Comparison of ENCODE assay signal across 15 cellular contexts in the genomic region with DNA sequence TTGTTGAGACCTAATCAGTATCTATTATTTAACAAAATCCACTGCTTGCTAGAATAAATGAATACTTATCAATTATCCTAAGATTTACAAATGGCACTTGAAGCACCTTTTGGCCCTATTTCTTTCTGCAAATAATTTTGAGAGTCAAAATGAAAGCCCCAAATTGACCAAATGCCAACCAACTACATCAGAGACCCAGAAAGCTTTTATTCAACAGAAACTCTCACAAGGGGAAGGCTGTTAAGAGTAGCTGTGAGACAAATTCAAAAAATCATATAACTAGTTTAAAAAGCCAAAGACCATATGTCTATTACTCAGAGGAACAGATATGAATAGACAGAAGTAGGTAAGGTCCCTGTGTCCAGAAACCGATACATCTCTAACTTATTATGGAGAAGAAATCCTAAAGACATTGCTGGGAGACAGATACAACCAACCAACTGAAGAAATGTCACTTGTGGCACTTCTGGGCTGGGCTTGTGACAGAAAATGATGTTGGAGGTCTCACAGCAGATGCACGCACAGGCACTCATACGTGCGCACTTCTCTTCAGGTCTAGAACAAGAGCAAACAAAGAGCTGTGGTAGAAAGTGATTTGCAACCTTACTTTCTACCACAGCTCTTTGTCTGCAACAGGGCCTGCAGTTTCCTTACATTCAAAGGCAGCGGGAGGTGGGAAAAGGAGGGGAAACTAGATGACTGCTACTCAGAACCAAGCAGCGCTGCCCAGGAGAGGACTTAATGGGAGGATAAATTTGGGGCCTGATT. TPM values are rescaled to one million over a fixed set of nuclear protein-coding genes. Genes with fewer than 3 reads are reported as not detected.
A peak's percentile ranks its signal among the peaks of the same experiment; 100 is the strongest.
DNase-seq lines count a peak whose midpoint lies in the region; ATAC-seq, FAIRE-seq and TF ChIP-seq lines count a peak whose summit lies in the region.
"Had no signal": no experiment of that assay in that cellular context is flagged by ENCODE, and none has a peak within 500 bp of the region (broad histone marks: within the 10 kb centered on the region; RNA-seq: fewer than 3 reads in every experiment).

No MANE protein-coding gene starts in this region.

- no peak overlapping the region for H2BK5ac ChIP-seq in H1 (ENCODE audit: low read depth, low read length)

- no peaks in the 10 kb centered on the region for H3K79me2 ChIP-seq in Karpas-422 (ENCODE audit: low read length)
- no peaks in the 10 kb centered on the region for H3K79me2 ChIP-seq in H1 (ENCODE audit: control insufficient read depth in 1 of 2, insufficient read depth in 2 of 2, low read length in 2 of 2)

- no peak overlapping the region for H3K4me3 ChIP-seq in BLaER1 treated with 17β-estradiol and CSF1 and Interleukin-3, amounts not matched to agents 10 nM and 100 nM
- H3K4me3 ChIP-seq in Karpas-422 (ENCODE audit: low read length) (no peak overlapping the region), H1 (ENCODE audit: extremely low read depth in 1 of 4, insufficient read depth in 2 of 4, low read depth in 3 of 4, low read length in 4 of 4) (peak overlapping the region in 1 of 4 experiments; percentile 5; a peak in 2 of 8 replicates), breast epithelium (no peak overlapping the region)
- H3K4me3 ChIP-seq: left lung, pancreas had no signal

- H2BK12ac ChIP-seq in H1 (ENCODE audit: low read depth, low read length) = no peak overlapping the region

- H3K4ac ChIP-seq in H1 (replicated peaks; ENCODE audit: insufficient read length, low read depth, low read length) = no peak overlapping the region

- H3K36me3 ChIP-seq in BLaER1 treated with 17β-estradiol and CSF1 and Interleukin-3, amounts not matched to agents 10 nM and 100 nM = peaks cover 0 to 81% (median 7%) of the 10 kb centered on the region in 11 experiments; a peak in 11 of 22 replicates
- H3K36me3 ChIP-seq in Karpas-422 (ENCODE audit: insufficient read depth, low read length) (no peaks in the 10 kb centered on the region), H1 (ENCODE audit: control insufficient read depth in 2 of 4, insufficient read depth in 4 of 4, low read length in 3 of 4) (no peaks in the 10 kb centered on the region), breast epithelium (no peaks in the 10 kb centered on the region)

- POLR2A ChIA-PET in H1 (lab: Charles Lee; ENCODE audit: partially characterized antibody) = interaction anchor here (1.0 to 1.3 kb wide), 2 partner anchors 9 to 73 kb away, joined by 3 read pairs; no protein-coding TSS in a partner anchor

- no peak for TF ChIP-seq EP300 in H1 (IDR thresholded peaks at IDR 0.05; ENCODE audit: borderline replicate concordance in 1 of 2, low read depth in 2 of 2, low read length in 2 of 2)

- no peaks in the 10 kb centered on the region for H3K9me3 ChIP-seq in BLaER1 treated with 17β-estradiol and CSF1 and Interleukin-3, amounts not matched to agents 10 nM and 100 nM (replicated peaks in 1 of 11)
- H3K9me3 ChIP-seq in Karpas-422 (ENCODE audit: low read length) (no peaks in the 10 kb centered on the region), H1 (ENCODE audit: insufficient read depth in 2 of 2, low read depth in 1 of 2, low read length in 1 of 2) (no peaks in the 10 kb centered on the region), breast epithelium (no peaks in the 10 kb centered on the region)
- H3K9me3 ChIP-seq: left lung, pancreas had no signal

- no peak overlapping the region for H2BK120ac ChIP-seq in H1 (replicated peaks; ENCODE audit: low read depth, low read length)

- peaks cover 14% of the 10 kb centered on the region for H3K4me1 Mint-ChIP-seq in activated T-cell treated with anti-CD3 and anti-CD28 coated beads, Interleukin-2, amount 50 U/mL, for 4 hours (ENCODE audit: low read depth)

- H3K9me2 ChIP-seq in Karpas-422 (replicated peaks; ENCODE audit: insufficient read depth, low read length) = no peaks in the 10 kb centered on the region

- H3K56ac ChIP-seq in H1 (replicated peaks; ENCODE audit: insufficient read length, low read depth, low read length) = no peak overlapping the region

- H3K4me2 ChIP-seq in BLaER1 treated with 17β-estradiol and CSF1 and Interleukin-3, amounts not matched to agents 10 nM and 100 nM = peak overlapping the region in 8 of 11 experiments; percentile 4 to 72 (median 59); a peak in 12 of 22 replicates
- no peak overlapping the region for H3K4me2 ChIP-seq in Karpas-422 (ENCODE audit: low read depth, low read length, poor library complexity, severe bottlenecking)
- peak overlapping the region; percentile 27 to 51; a peak in 3 of 4 replicates for H3K4me2 ChIP-seq in H1 (ENCODE audit: insufficient read depth in 1 of 2, low read depth in 2 of 2, low read length in 2 of 2)

- peak; percentile 38 for ATAC-seq in GM19463 (IDR thresholded peaks at IDR 0.05; ENCODE audit: unreplicated experiment)
- no peak for ATAC-seq in activated T-cell treated with anti-CD3 and anti-CD28 coated beads, Interleukin-2, amount 50 U/mL, for 4 hours
- ATAC-seq: left lung, pancreas had no signal

- DNase-seq in Karpas-422 (no peak), H1 (ENCODE audit: low read depth in 1 of 2, low spot score in 2 of 2) (no peak), ureter (ENCODE audit: low spot score) (no peak), breast epithelium (ENCODE audit: low spot score in 2 of 2) (no peak)
- DNase-seq in activated T-cell treated with anti-CD3 and anti-CD28 coated beads, Interleukin-2, amount 50 U/mL, for 4 hours = no peak
- no peak for DNase-seq in stimulated activated naive CD4-positive, alpha-beta T cell treated with Interleukin-2 at 50 U/mL for 16 hours (lab: John Stamatoyannopoulos, UW)
- DNase-seq: activated T-cell treated with anti-CD3 and anti-CD28 coated beads, Interleukin-2, amount 50 U/mL, for 1 hour; DMS53; effector CD8-positive, alpha-beta T cell; left lung; pancreas; stimulated activated CD4-positive, alpha-beta T cell treated with anti-CD3 and anti-CD28 coated beads, Interleukin-12 subunit alpha, Interleukin-12 subunit beta, amount 100 ng/mL, for 4 hours had no signal

- peaks cover 5 to 91% (median 41%) of the 10 kb centered on the region in 11 experiments; a peak in 17 of 22 replicates for H4K20me1 ChIP-seq in BLaER1 treated with 17β-estradiol and CSF1 and Interleukin-3, amounts not matched to agents 10 nM and 100 nM
- H4K20me1 ChIP-seq in Karpas-422 (ENCODE audit: insufficient read depth, low read depth, low read length) (no peaks in the 10 kb centered on the region), H1 (replicated peaks in 1 of 2; ENCODE audit: control insufficient read depth in 1 of 2, insufficient read depth in 2 of 2, low read length in 2 of 2) (no peaks in the 10 kb centered on the region)

- peaks cover 15 to 81% (median 69%) of the 10 kb centered on the region in 10 experiments; a peak in 19 of 20 replicates for H3K4me1 ChIP-seq in BLaER1 treated with 17β-estradiol and CSF1 and Interleukin-3, amounts not matched to agents 10 nM and 100 nM
- H3K4me1 ChIP-seq in Karpas-422 (ENCODE audit: low read length) (peaks cover 34% of the 10 kb centered on the region), H1 (replicated peaks in 1 of 4; ENCODE audit: control insufficient read depth in 3 of 4, insufficient read depth in 4 of 4, low read length in 3 of 4) (peaks cover 6 to 28% (median 18%) of the 10 kb centered on the region in 4 experiments; a peak in 6 of 7 replicates), breast epithelium (no peaks in the 10 kb centered on the region)

- peak overlapping the region; percentile 34; the same call in 1 of the 2 replicates for H3K18ac ChIP-seq in H1 (ENCODE audit: extremely low read depth, low read length)

- no peaks in the 10 kb centered on the region for H3K79me1 ChIP-seq in H1 (ENCODE audit: low read depth, low read length)

- TF ChIP-seq CTCF in H1 (IDR thresholded peaks at IDR 0.05; ENCODE audit: control extremely low read depth in 1 of 3, insufficient read depth in 1 of 3, low read depth in 1 of 3, low read length in 3 of 3) (no peak), breast epithelium (IDR thresholded peaks at IDR 0.05) (no peak)

- H3K14ac ChIP-seq in H1 (ENCODE audit: insufficient read length) = no peak overlapping the region

- H4K8ac ChIP-seq in H1 (ENCODE audit: extremely low read depth, insufficient read depth, low read length) = no peak overlapping the region

- H3K27me3 ChIP-seq in BLaER1 treated with 17β-estradiol and CSF1 and Interleukin-3, amounts not matched to agents 10 nM and 100 nM = no peaks in the 10 kb centered on the region
- H3K27me3 ChIP-seq in Karpas-422 (ENCODE audit: low read length) (no peaks in the 10 kb centered on the region), H1 (replicated peaks in 1 of 4; ENCODE audit: control insufficient read depth in 3 of 4, extremely low read depth in 1 of 4, insufficient read depth in 3 of 4, low read length in 3 of 4) (no peaks in the 10 kb centered on the region; a peak in 1 of 7 replicates), breast epithelium (no peaks in the 10 kb centered on the region)
- H3K27me3 ChIP-seq: left lung, pancreas had no signal

- no peak overlapping the region for H2AK5ac ChIP-seq in H1 (ENCODE audit: low read depth, low read length)

- H3K27ac ChIP-seq in BLaER1 treated with 17β-estradiol and CSF1 and Interleukin-3, amounts not matched to agents 10 nM and 100 nM = no peak overlapping the region
- H3K27ac ChIP-seq in Karpas-422 (ENCODE audit: low read length) (peak overlapping the region; percentile 54), H1 (ENCODE audit: low read depth, low read length) (no peak overlapping the region), breast epithelium (no peak overlapping the region)
- H3K27ac ChIP-seq: left lung, pancreas had no signal

- intact Hi-C loops in breast epithelium (cut with DNase I; ENCODE audit: low total_unique reads) = no loop called here

- H4K5ac ChIP-seq in H1 (ENCODE audit: insufficient read length, low read depth, low read length) = no peak overlapping the region

- TF ChIP-seq POLR2A in H1 (IDR thresholded peaks at IDR 0.05; ENCODE audit: control extremely low read depth in 1 of 2, low read depth in 2 of 2, low read length in 2 of 2) (no peak), breast epithelium (IDR thresholded peaks at IDR 0.05) (no peak)

- H3K23ac ChIP-seq in H1 (ENCODE audit: insufficient read length) = no peak overlapping the region

- H3K9me3 Mint-ChIP-seq in activated T-cell treated with anti-CD3 and anti-CD28 coated beads, Interleukin-2, amount 50 U/mL, for 4 hours = no peaks in the 10 kb centered on the region

- TF ChIP-seq RAD21 in H1 (IDR thresholded peaks at IDR 0.05 in 1 of 2, conservative IDR thresholded peaks at IDR 0.05 in 1 of 2; ENCODE audit: low read depth in 2 of 2, low read length in 2 of 2) = no peak

- peak; percentile 83 for FAIRE-seq in H1 (lab: Jason Lieb, UNC)
- FAIRE-seq: pancreas, urothelium cell line had no signal

- H3K23me2 ChIP-seq in H1 (ENCODE audit: low read depth, low read length) = no peaks in the 10 kb centered on the region

- H3K36me3 Mint-ChIP-seq in activated T-cell treated with anti-CD3 and anti-CD28 coated beads, Interleukin-2, amount 50 U/mL, for 4 hours (ENCODE audit: insufficient read depth) = peaks cover 11% of the 10 kb centered on the region

- no peak overlapping the region for H2BK15ac ChIP-seq in H1 (ENCODE audit: low read length)

- no peak overlapping the region for H4K91ac ChIP-seq in H1 (replicated peaks; ENCODE audit: insufficient read length, low read length)

- H3K27me3 Mint-ChIP-seq in activated T-cell treated with anti-CD3 and anti-CD28 coated beads, Interleukin-2, amount 50 U/mL, for 4 hours (ENCODE audit: low read depth) = no peaks in the 10 kb centered on the region

- 46% methylated on average over 6 of the region's 6 CpGs; no CpG with 5 or more reads in 1 of the 2 experiments for WGBS in H1 (ENCODE audit: extremely low coverage in 1 of 2, insufficient coverage in 1 of 2, insufficient read length in 1 of 2, insufficient replicate concordance in 2 of 2, low coverage in 1 of 2, low lambda C conversion rate in 2 of 2, missing lambda C conversion rate in 1 of 2), 2 experiments

- CTCF ChIA-PET in H1 (lab: Charles Lee; ENCODE audit: partially characterized antibody) = interaction anchor here (0.8 to 3.2 kb wide), 15 partner anchors 9 to 171 kb away, joined by 3 to 20 read pairs (median 4); a partner anchor contains a TSS

- peak overlapping the region in 1 of 11 experiments; percentile 10; a peak in 1 of 22 replicates for H3K9ac ChIP-seq in BLaER1 treated with 17β-estradiol and CSF1 and Interleukin-3, amounts not matched to agents 10 nM and 100 nM
- H3K9ac ChIP-seq in Karpas-422 (ENCODE audit: low read length) = no peak overlapping the region
- H3K9ac ChIP-seq in H1 (replicated peaks in 1 of 4; ENCODE audit: extremely low read depth in 1 of 4, low read depth in 3 of 4, low read length in 3 of 4) = peak overlapping the region in 2 of 4 experiments; percentile 2 to 14; a peak in 3 of 7 replicates

- no peak overlapping the region for H2BK20ac ChIP-seq in H1 (ENCODE audit: low read length)

- no peak overlapping the region for H2AFZ ChIP-seq in Karpas-422 (ENCODE audit: low read length)
- no peak overlapping the region for H2AFZ ChIP-seq in H1 (ENCODE audit: low read length)

- no peak overlapping the region for H3K4me3 Mint-ChIP-seq in activated T-cell treated with anti-CD3 and anti-CD28 coated beads, Interleukin-2, amount 50 U/mL, for 4 hours

RNA-seq across cellular contexts. Expression of a gene that starts 58.6 kb away (rescaled TPM):
- 0.61 and 2.4 TPM in 2 replicates for total RNA-seq in Karpas-422 (2014; rRNA removed; shearing (Covaris generic); ENCODE audit: low replicate concordance)
- total RNA-seq in H1 (2021; fragmentation: NEBNext Ultra II Directional; extraction: Animal tissue kit (Norgen Biotek cat#: 25700)) = 4.7 and 6.0 TPM in 2 replicates
- 2.7 and 3.5 TPM in 2 replicates for polyA plus RNA-seq in H1 (2011; rRNA removed)
- polyA plus RNA-seq in H1 (2011; cell fraction: cytosol; rRNA removed) = 3.2 TPM
- 15.8 TPM for polyA plus RNA-seq in H1 (2011; cell fraction: nucleus; rRNA removed)
- 4.9 to 7.2 TPM (median 5.8 TPM) in 4 replicates for polyA plus RNA-seq in H1 (2012, experiment 1 of 2)
- 2.4 TPM for polyA plus RNA-seq in H1 (2012, experiment 2 of 2)
- polyA plus RNA-seq in H1 (2013, experiment 1 of 2) = 3.4 TPM
- 3.1 TPM for polyA plus RNA-seq in H1 (2013, experiment 2 of 2)
- 3.1 and 6.2 TPM in 2 replicates for polyA minus RNA-seq in H1 (2011; rRNA and poly(A)+ RNA removed)
- 1.8 TPM for polyA minus RNA-seq in H1 (2011; cell fraction: cytosol; rRNA and poly(A)+ RNA removed)
- polyA minus RNA-seq in H1 (2011; cell fraction: nucleus; rRNA and poly(A)+ RNA removed) = 2.9 TPM
- total RNA-seq in ureter (5.7 TPM), breast epithelium (10 to 100 TPM; 11.9 to 90.4 (median 20.6) TPM)
- under 1 TPM; 0.23 to 0.63 (median 0.37) TPM for total RNA-seq in activated T-cell treated with anti-CD3 and anti-CD28 coated beads, Interleukin-2, amount 50 U/mL, for 4 hours
